In genomic region chr14:24172261-24172860, GRCh38 we compare ENCODE assay signal across 9 cellular contexts. TPM values are rescaled to one million over a fixed set of nuclear protein-coding genes. Genes with fewer than 3 reads are reported as not detected.
DNase-seq lines count a peak whose midpoint lies in the region; ATAC-seq and TF ChIP-seq lines count a peak whose summit lies in the region.
"Had no signal": no experiment of that assay in that cellular context is flagged by ENCODE, and none has a peak within 500 bp of the region (broad histone marks: within the 10 kb centered on the region; RNA-seq: fewer than 3 reads in every experiment).

No MANE protein-coding gene starts in this region.

- no peaks in the 10 kb centered on the region for H3F3A ChIP-seq in smooth muscle cell (ENCODE audit: low read depth)

- H3K4me1 ChIP-seq in hepatocyte (ENCODE audit: insufficient read depth) (peaks cover 5% of the 10 kb centered on the region), smooth muscle cell (ENCODE audit: low read depth) (peaks cover 10% of the 10 kb centered on the region)

- H3K4me3 Mint-ChIP-seq in activated B cell treated with CpG ODN at 0.5 μM for 24 hours: peak overlapping the region; percentile 90

- H3K27ac ChIP-seq in hepatocyte (peak overlapping the region; percentile 71), smooth muscle cell (ENCODE audit: low read depth) (no peak overlapping the region)
- H3K27ac ChIP-seq: 22Rv1 had no signal

- peak overlapping the region; percentile 16 for H2AFZ ChIP-seq in hepatocyte
- no peak overlapping the region for H2AFZ ChIP-seq in smooth muscle cell (ENCODE audit: low read depth)

- no peak overlapping the region for H3K9ac ChIP-seq in smooth muscle cell (ENCODE audit: low read depth)

- H3K27ac Mint-ChIP-seq in activated B cell treated with CpG ODN at 0.5 μM for 24 hours: peak overlapping the region; percentile 18

- H3K27me3 ChIP-seq in hepatocyte: no peaks in the 10 kb centered on the region
- H3K27me3 ChIP-seq in smooth muscle cell (ENCODE audit: low read depth): no peaks in the 10 kb centered on the region

- peaks cover 27% of the 10 kb centered on the region for H3K79me2 ChIP-seq in hepatocyte
- H3K79me2 ChIP-seq in smooth muscle cell (ENCODE audit: low read depth): no peaks in the 10 kb centered on the region

- WGBS in hepatocyte (ENCODE audit: low lambda C conversion rate, missing lambda C conversion rate): 46% methylated on average over 30 of the region's 30 CpGs
- 30% methylated on average over 27 of the region's 30 CpGs for WGBS in smooth muscle cell (ENCODE audit: low lambda C conversion rate)

- H3K9me2 ChIP-seq in hepatocyte (replicated peaks; ENCODE audit: insufficient read depth): no peaks in the 10 kb centered on the region

- H3K27me3 Mint-ChIP-seq in activated B cell treated with CpG ODN at 0.5 μM for 24 hours: no peaks in the 10 kb centered on the region

- POLR2A ChIA-PET in activated B cell treated with CpG ODN at 0.5 μM for 24 hours (lab: Charles Lee): interaction anchor here (0.6 to 4.2 kb wide), 11 partner anchors 11 to 70 kb away, joined by 3 to 43 read pairs (median 5); partner anchors contain the start of genes EMC9, GMPR2, IPO4 and IRF9

- intact Hi-C loops in activated B cell treated with CpG ODN at 0.5 μM for 24 hours (cut with micrococcal nuclease): loop anchor here (1.0 kb wide), 1 partner anchor 16 kb away; the partner anchor contains the start of gene IPO4

- peak overlapping the region; percentile 11 for H3K4me3 ChIP-seq in hepatocyte
- H3K4me3 ChIP-seq in smooth muscle cell: peak overlapping the region; percentile 42

- no peak for TF ChIP-seq CTCF in activated B cell treated with CpG ODN at 0.5 μM for 24 hours (IDR thresholded peaks at IDR 0.05)
- TF ChIP-seq CTCF in hepatocyte (IDR thresholded peaks at IDR 0.05; ENCODE audit: poor library complexity): no peak
- no peak for TF ChIP-seq CTCF in smooth muscle cell (IDR thresholded peaks at IDR 0.05; ENCODE audit: borderline replicate concordance, insufficient read depth, poor library complexity, severe bottlenecking)

- H3K36me3 Mint-ChIP-seq in activated B cell treated with CpG ODN at 0.5 μM for 24 hours (ENCODE audit: low read depth): peaks cover 31% of the 10 kb centered on the region

- ATAC-seq in activated B cell treated with CpG ODN at 0.5 μM for 24 hours (ENCODE audit: low read depth): no peak
- ATAC-seq in HG03520 (IDR thresholded peaks at IDR 0.05; ENCODE audit: unreplicated experiment): no peak
- ATAC-seq in GM21360 (IDR thresholded peaks at IDR 0.05; ENCODE audit: unreplicated experiment): no peak

- peaks cover 25% of the 10 kb centered on the region for H3K4me1 Mint-ChIP-seq in activated B cell treated with CpG ODN at 0.5 μM for 24 hours

- H3K9me3 Mint-ChIP-seq in activated B cell treated with CpG ODN at 0.5 μM for 24 hours: no peaks in the 10 kb centered on the region

- H3K36me3 ChIP-seq in hepatocyte (replicated peaks; ENCODE audit: insufficient read depth, low read depth) (peaks cover 2% of the 10 kb centered on the region), smooth muscle cell (ENCODE audit: low read depth) (no peaks in the 10 kb centered on the region)

- DNase-seq in DMS79 treated with DMSO at 0.1 percent for 48 hours (lab: John Stamatoyannopoulos, UW) (peak; percentile 48), DMS79 (lab: John Stamatoyannopoulos, UW) (no peak), activated B cell treated with CpG ODN at 0.5 μM for 24 hours (no peak), hepatocyte (ENCODE audit: low spot score) (no peak), smooth muscle cell (lab: John Stamatoyannopoulos, UW; ENCODE audit: unreplicated experiment) (no peak), H4 (ENCODE audit: low spot score) (no peak)

- CTCF ChIA-PET in activated B cell treated with CpG ODN at 0.5 μM for 24 hours (lab: Charles Lee): interaction anchor here (1.6 kb wide), 1 partner anchor 11 kb away, joined by 5 read pairs; the partner anchor contains the start of gene IRF9

- H4K20me1 ChIP-seq in hepatocyte (ENCODE audit: insufficient read depth, poor library complexity, severe bottlenecking): no peaks in the 10 kb centered on the region
- no peaks in the 10 kb centered on the region for H4K20me1 ChIP-seq in smooth muscle cell (ENCODE audit: low read depth)

- H3K4me2 ChIP-seq in hepatocyte (peak overlapping the region; percentile 81), smooth muscle cell (peak overlapping the region; percentile 86)

- no peaks in the 10 kb centered on the region for H3K9me3 ChIP-seq in hepatocyte (ENCODE audit: low read depth)
- no peaks in the 10 kb centered on the region for H3K9me3 ChIP-seq in smooth muscle cell (replicated peaks; ENCODE audit: low read depth)

RNA-seq across cellular contexts. Expression of gene REC8, which starts 0.5 kb away (rescaled TPM):
- total RNA-seq in activated B cell treated with CpG ODN at 0.5 μM for 24 hours (27.0 and 35.3 TPM in 2 replicates), hepatocyte (28.5 and 44.8 TPM in 2 replicates), smooth muscle cell (5.7 and 9.3 TPM in 2 replicates)
- polyA plus RNA-seq in hepatocyte (170 and 193 TPM in 2 replicates), smooth muscle cell (16.8 and 26.7 TPM in 2 replicates)
- 0.14 and 0.54 TPM in 2 replicates for total RNA-seq in H4 (2014; rRNA removed; shearing (Covaris generic))

RNA-seq across cellular contexts. Expression of gene IRF9, which starts 11.3 kb away (rescaled TPM):
- total RNA-seq in activated B cell treated with CpG ODN at 0.5 μM for 24 hours: 221 and 229 TPM in 2 replicates
- 33.7 and 42.7 TPM in 2 replicates for total RNA-seq in hepatocyte
- polyA plus RNA-seq in hepatocyte: 66.9 and 79.5 TPM in 2 replicates
- 38.2 and 42.7 TPM in 2 replicates for total RNA-seq in smooth muscle cell
- 42.0 and 58.3 TPM in 2 replicates for polyA plus RNA-seq in smooth muscle cell
- total RNA-seq in H4 (2014; rRNA removed; shearing (Covaris generic)): 75.0 and 84.3 TPM in 2 replicates

RNA-seq across cellular contexts. Expression of gene IPO4, which starts 16.3 kb away (rescaled TPM):
- total RNA-seq in activated B cell treated with CpG ODN at 0.5 μM for 24 hours (76.4 and 80.3 TPM in 2 replicates), hepatocyte (18.7 and 19.5 TPM in 2 replicates), smooth muscle cell (14.7 and 82.6 TPM in 2 replicates)
- polyA plus RNA-seq in hepatocyte (19.0 and 26.4 TPM in 2 replicates), smooth muscle cell (20.5 and 26.6 TPM in 2 replicates)
- total RNA-seq in H4 (2014; rRNA removed; shearing (Covaris generic)): 42.7 and 49.3 TPM in 2 replicates

RNA-seq across cellular contexts. Expression of gene TM9SF1, which starts 22.9 kb away (rescaled TPM):
- 24.5 and 26.3 TPM in 2 replicates for total RNA-seq in activated B cell treated with CpG ODN at 0.5 μM for 24 hours
- total RNA-seq in hepatocyte: 68.1 and 75.4 TPM in 2 replicates
- polyA plus RNA-seq in hepatocyte: 84.0 and 86.1 TPM in 2 replicates
- 66.6 and 72.1 TPM in 2 replicates for total RNA-seq in smooth muscle cell
- 86.5 and 95.8 TPM in 2 replicates for polyA plus RNA-seq in smooth muscle cell
- 96.0 and 96.4 TPM in 2 replicates for total RNA-seq in H4 (2014; rRNA removed; shearing (Covaris generic))

RNA-seq across cellular contexts. Expression of gene RNF31, which starts 25.1 kb away (rescaled TPM):
- total RNA-seq in activated B cell treated with CpG ODN at 0.5 μM for 24 hours (87.4 and 99.8 TPM in 2 replicates), hepatocyte (27.8 and 35.0 TPM in 2 replicates), smooth muscle cell (39.3 and 74.8 TPM in 2 replicates)
- polyA plus RNA-seq in hepatocyte (27.3 and 29.7 TPM in 2 replicates), smooth muscle cell (23.3 and 25.4 TPM in 2 replicates)
- total RNA-seq in H4 (2014; rRNA removed; shearing (Covaris generic)): 44.3 and 107 TPM in 2 replicates
